In genomic region chr11:33389635-33390034, GRCh38 we compare ENCODE assay signal across 16 cellular contexts. TPM values are rescaled to one million over a fixed set of nuclear protein-coding genes. Genes with fewer than 3 reads are reported as not detected.
DNase-seq lines count a peak whose midpoint lies in the region; ATAC-seq and TF ChIP-seq lines count a peak whose summit lies in the region.
"Had no signal": no experiment of that assay in that cellular context is flagged by ENCODE, and none has a peak within 500 bp of the region (broad histone marks: within the 10 kb centered on the region; RNA-seq: fewer than 3 reads in every experiment).

No MANE protein-coding gene starts in this region.

- H3K27me3 Mint-ChIP-seq in Caco-2 (ENCODE audit: insufficient read depth, unreplicated experiment), result peaks cover 5% of the 10 kb centered on the region

- no peaks in the 10 kb centered on the region for H3K9me3 Mint-ChIP-seq in Caco-2 (ENCODE audit: unreplicated experiment)

- no peak overlapping the region for H3K4me3 Mint-ChIP-seq in Caco-2 (ENCODE audit: unreplicated experiment)

- no peaks in the 10 kb centered on the region; the same call in 1 of the 2 replicates for H3K27me3 ChIP-seq in Caco-2 (replicated peaks; ENCODE audit: control insufficient read depth, insufficient read depth, low read length)
- H3K27me3 ChIP-seq in colonic mucosa, result no peaks in the 10 kb centered on the region
- no peaks in the 10 kb centered on the region for H3K27me3 ChIP-seq in breast epithelium
- H3K27me3 ChIP-seq: stomach had no signal

- H3K4me1 ChIP-seq in Caco-2, result no peaks in the 10 kb centered on the region
- no peaks in the 10 kb centered on the region for H3K4me1 ChIP-seq in colonic mucosa
- H3K4me1 ChIP-seq in breast epithelium, result no peaks in the 10 kb centered on the region
- H3K4me1 ChIP-seq: stomach had no signal

- no peak overlapping the region for H3K27ac Mint-ChIP-seq in Caco-2 (ENCODE audit: unreplicated experiment)

- no peak overlapping the region for H3K9ac ChIP-seq in colonic mucosa (ENCODE audit: low read depth in 2 of 2, low read length in 2 of 2)
- H3K9ac ChIP-seq: parathyroid adenoma had no signal

- DNase-seq in GM10248 (ENCODE audit: extremely low spot score), result peak; percentile 39
- no peak for DNase-seq in activated CD8-positive, alpha-beta memory T cell treated with anti-CD3 and anti-CD28 coated beads for 24 hours
- DNase-seq in Caco-2, result no peak
- DNase-seq in colonic mucosa, result no peak
- no peak for DNase-seq in breast epithelium (ENCODE audit: low spot score in 2 of 2)
- DNase-seq: activated CD4-positive, alpha-beta T cell treated with anti-CD3 and anti-CD28 coated beads, Interleukin-2, amount 50 U/mL, for 1 hour; activated gamma-delta T cell; central memory CD4-positive, alpha-beta T cell; mesenchymal stem cell; NCI-H1092 treated with DMSO at 0.1 percent for 48 hours; stomach had no signal

- no peaks in the 10 kb centered on the region for H3K36me3 Mint-ChIP-seq in Caco-2 (ENCODE audit: insufficient read depth, unreplicated experiment)

- H3K9me3 ChIP-seq in Caco-2, result peaks cover 13% of the 10 kb centered on the region
- no peaks in the 10 kb centered on the region for H3K9me3 ChIP-seq in colonic mucosa
- no peaks in the 10 kb centered on the region for H3K9me3 ChIP-seq in breast epithelium

- H3K4me3 ChIP-seq in Caco-2 (ENCODE audit: low read depth, low read length), result no peak overlapping the region
- no peak overlapping the region for H3K4me3 ChIP-seq in colonic mucosa
- no peak overlapping the region for H3K4me3 ChIP-seq in breast epithelium
- H3K4me3 ChIP-seq: SK-N-MC, stomach had no signal

- ATAC-seq in GM19351 (IDR thresholded peaks at IDR 0.05; ENCODE audit: unreplicated experiment) (peak; percentile 72), HG02642 (IDR thresholded peaks at IDR 0.05; ENCODE audit: poor library complexity, unreplicated experiment) (peak; percentile 64), HG03457 (IDR thresholded peaks at IDR 0.05; ENCODE audit: unreplicated experiment) (peak; percentile 60)

- CTCF ChIA-PET in GM10248 (lab: Yijun Ruan, JAX) (interaction anchor here (0.7 to 2.9 kb wide), 6 partner anchors 10 to 297 kb away, joined by 3 to 8 read pairs (median 4); no protein-coding TSS in a partner anchor), Caco-2 (lab: Charles Lee) (no interaction called here)

- no peak for TF ChIP-seq CTCF in GM10248 (IDR thresholded peaks at IDR 0.05; ENCODE audit: control extremely low read depth, extremely low read depth, low read depth, missing control alignments)
- no peak for TF ChIP-seq CTCF in Caco-2 (IDR thresholded peaks at IDR 0.05; ENCODE audit: insufficient read depth in 1 of 2, low read depth in 1 of 2, low read length in 1 of 2, severe bottlenecking in 1 of 2, unreplicated experiment in 1 of 2)
- no peak for TF ChIP-seq CTCF in colonic mucosa (IDR thresholded peaks at IDR 0.05)
- TF ChIP-seq CTCF in breast epithelium (IDR thresholded peaks at IDR 0.05), result no peak

- no peaks in the 10 kb centered on the region for H3K36me3 ChIP-seq in Caco-2 (ENCODE audit: control insufficient read depth, insufficient read depth, low read length)
- no peaks in the 10 kb centered on the region for H3K36me3 ChIP-seq in colonic mucosa
- no peaks in the 10 kb centered on the region for H3K36me3 ChIP-seq in breast epithelium
- H3K36me3 ChIP-seq: stomach had no signal

- H3K27ac ChIP-seq in colonic mucosa, result no peak overlapping the region
- no peak overlapping the region for H3K27ac ChIP-seq in breast epithelium
- H3K27ac ChIP-seq: parathyroid adenoma, SK-N-MC, stomach had no signal

- TF ChIP-seq POLR2A in breast epithelium (IDR thresholded peaks at IDR 0.05), result no peak

- no peaks in the 10 kb centered on the region for H3K4me1 Mint-ChIP-seq in Caco-2 (ENCODE audit: low read depth, unreplicated experiment)

- POLR2A ChIA-PET in GM10248 (lab: Yijun Ruan, JAX), result no interaction called here
- POLR2A ChIA-PET in Caco-2 (lab: Charles Lee), result no interaction called here

- BruUV-seq in Caco-2 (replicated peaks; lab: Mats Ljungman, UMichigan), result no TSS peak

- intact Hi-C loops in Caco-2 (cut with micrococcal nuclease; ENCODE audit: unreplicated experiment) (no loop called here), colonic mucosa (cut with DNase I) (no loop called here), breast epithelium (cut with DNase I; ENCODE audit: low total_unique reads) (no loop called here)

RNA-seq across cellular contexts. Expression of gene KIAA1549L, which starts 13.7 kb away (rescaled TPM):
- total RNA-seq in Caco-2 (2022) (0.12 and 0.25 TPM in 2 replicates), colonic mucosa (under 1 TPM; 0.72 to 0.89 TPM), breast epithelium (1 to 10 TPM in 2 of 3 donors, under 1 TPM in 1; under 0.01 to 1.3 (median 1.0) TPM)
